ENCODE assay signal across 8 cellular contexts in the genomic region with DNA sequence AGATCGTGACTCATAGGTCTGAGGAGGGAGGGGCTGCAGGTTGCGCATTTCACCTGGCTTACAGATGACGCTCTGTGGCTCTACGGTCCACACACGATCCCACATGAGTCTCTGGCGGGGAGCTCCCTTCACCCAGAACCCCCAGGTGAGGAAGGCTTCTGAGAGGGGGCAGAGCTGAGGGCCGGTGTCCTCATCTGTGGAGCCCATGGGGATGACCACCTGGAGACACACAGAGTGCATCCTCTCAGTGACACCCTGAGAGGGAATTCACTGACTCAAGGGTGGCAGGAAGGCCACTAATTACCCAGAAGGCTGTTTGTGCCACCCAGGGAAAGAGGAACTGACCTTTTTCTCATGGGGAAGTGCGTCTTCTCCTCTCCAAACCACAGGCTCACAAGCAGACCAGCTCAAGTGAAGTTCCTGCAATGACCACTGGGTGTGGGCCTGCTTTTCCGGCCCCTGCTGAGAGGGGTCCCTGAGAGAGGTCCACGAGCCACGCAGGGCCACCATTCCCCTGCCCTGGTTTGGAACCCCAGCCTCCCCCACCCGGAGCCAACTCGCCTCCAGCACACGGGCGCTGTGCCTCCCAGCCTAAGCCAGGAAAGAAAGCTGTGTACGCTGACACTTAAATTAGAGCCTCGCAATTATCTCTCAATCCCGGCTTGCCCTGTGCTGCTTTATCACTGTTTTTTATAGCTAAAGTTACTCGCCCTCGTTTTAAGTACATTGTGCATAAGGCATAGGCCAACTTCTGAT.
DNase-seq lines count a peak whose midpoint lies in the region; ATAC-seq and TF ChIP-seq lines count a peak whose summit lies in the region.

No MANE protein-coding gene starts in this region.

- H3K27me3 ChIP-seq in breast epithelium (no peaks in the 10 kb centered on the region), heart right ventricle (peaks cover 0 to 3% (median 0%) of the 10 kb centered on the region in 7 donors), stomach (no peaks in the 10 kb centered on the region)

- H3K27ac Mint-ChIP-seq in MCF 10A (ENCODE audit: low read depth, unreplicated experiment), result no peak overlapping the region

- no peak overlapping the region for H3K4me3 Mint-ChIP-seq in MCF 10A (ENCODE audit: unreplicated experiment)

- TF ChIP-seq CTCF in MCF 10A (IDR thresholded peaks at IDR 0.05; ENCODE audit: unreplicated experiment) (no peak), breast epithelium (IDR thresholded peaks at IDR 0.05) (no peak), heart right ventricle (IDR thresholded peaks at IDR 0.05) (peak in 8 of 9 donors; percentile 28 to 61 (median 50)), stomach (IDR thresholded peaks at IDR 0.05) (peak in 5 of 7 experiments; percentile 31 to 55 (median 40))

- H3K4me3 ChIP-seq in breast epithelium (no peak overlapping the region), heart right ventricle (peak overlapping the region in 9 of 10 donors; percentile 25 to 47 (median 39)), stomach (no peak overlapping the region)

- H3K9me3 ChIP-seq in breast epithelium (no peaks in the 10 kb centered on the region), heart right ventricle (no peaks in the 10 kb centered on the region), stomach (no peaks in the 10 kb centered on the region)

- TF ChIP-seq POLR2A in breast epithelium (IDR thresholded peaks at IDR 0.05) (no peak), stomach (IDR thresholded peaks at IDR 0.05) (no peak)

- H3K27me3 Mint-ChIP-seq in MCF 10A (ENCODE audit: insufficient read depth, unreplicated experiment), result no peaks in the 10 kb centered on the region

- peak; percentile 97 for ATAC-seq in HG02884 (IDR thresholded peaks at IDR 0.05; ENCODE audit: unreplicated experiment)
- ATAC-seq in heart right ventricle, result peak; percentile 71 to 89 (median 80)

- WGBS in heart right ventricle, 2 donors, result 42 to 44% methylated on average over 20 of the region's 20 CpGs
- 48 to 69% (median 54%) methylated on average over 20 of the region's 20 CpGs for WGBS in stomach, 5 donors

- H3K36me3 ChIP-seq in breast epithelium (no peaks in the 10 kb centered on the region), heart right ventricle (no peaks in the 10 kb centered on the region), stomach (no peaks in the 10 kb centered on the region)

- intact Hi-C loops in MCF 10A (cut with micrococcal nuclease), result no loop called here
- intact Hi-C loops in breast epithelium (cut with DNase I; ENCODE audit: low total_unique reads), result no loop called here
- intact Hi-C loops in heart right ventricle (cut with DNase I), result loop anchor here in 3 of 10 donors (2.0 to 10.0 kb wide), 3 partner anchors 105 to 109 kb away; no protein-coding TSS in a partner anchor
- intact Hi-C loops in stomach (cut with DNase I; ENCODE audit: low total_unique reads), result no loop called here

- CTCF ChIA-PET in MCF 10A (lab: Yijun Ruan, JAX), result interaction anchor here (0.6 kb wide), 1 partner anchor 10 kb away, joined by 3 read pairs; no protein-coding TSS in a partner anchor

- TF ChIP-seq EP300 in stomach (IDR thresholded peaks at IDR 0.05), result no peak

- H3K27ac ChIP-seq in breast epithelium, result no peak overlapping the region
- peak overlapping the region; percentile 38 to 85 (median 74) for H3K27ac ChIP-seq in heart right ventricle
- peak overlapping the region in 2 of 5 donors; percentile 50 to 53 for H3K27ac ChIP-seq in stomach

- BruUV-seq in MCF 10A (replicated peaks; lab: Mats Ljungman, UMichigan), result no TSS peak

- POLR2A ChIA-PET in MCF 10A (lab: Yijun Ruan, JAX), result interaction anchor here (0.6 to 1.1 kb wide), 2 partner anchors 9 to 179 kb away, joined by 4 to 5 read pairs; no protein-coding TSS in a partner anchor

- H3K9me3 Mint-ChIP-seq in MCF 10A (ENCODE audit: unreplicated experiment), result no peaks in the 10 kb centered on the region

- no peaks in the 10 kb centered on the region for H3K4me1 ChIP-seq in breast epithelium
- H3K4me1 ChIP-seq in heart right ventricle, result peaks cover 0 to 43% (median 7%) of the 10 kb centered on the region in 9 donors
- peaks cover 0 to 9% (median 2%) of the 10 kb centered on the region in 4 donors for H3K4me1 ChIP-seq in stomach

- no peaks in the 10 kb centered on the region for H3K4me1 Mint-ChIP-seq in MCF 10A (ENCODE audit: insufficient read depth, unreplicated experiment)

- no peaks in the 10 kb centered on the region for H3K36me3 Mint-ChIP-seq in MCF 10A (ENCODE audit: insufficient read depth, unreplicated experiment)

- DNase-seq in MCF 10A (ENCODE audit: unreplicated experiment), result peak; percentile 8
- no peak for DNase-seq in breast epithelium (ENCODE audit: low spot score in 2 of 2)
- peak; percentile 91 for DNase-seq in OCI-M1 (lab: John Stamatoyannopoulos, UW)
- peak; percentile 47 to 51 for DNase-seq in heart right ventricle
- DNase-seq in stomach, result peak; percentile 47
- no peak for DNase-seq in NK-92 treated with Interleukin-12 subunit alpha and Interleukin-12 subunit beta, amount 100 ng/mL, for 24 hours (lab: John Stamatoyannopoulos, UW)
- no peak for DNase-seq in RKO (ENCODE audit: low spot score)

Comparison
In these comparisons a context has a peak if more than half of its experiments do, and no peak if none do; other contexts are left out.
1. DNase-seq: peak in MCF 10A (single experiment), OCI-M1 (single experiment), heart right ventricle (2 of 2) and stomach (single experiment); none in breast epithelium (0 of 2), NK-92 treated with Interleukin-12 subunit alpha and Interleukin-12 subunit beta, amount 100 ng/mL, for 24 hours (single experiment) and RKO (single experiment).
2. CTCF ChIP-seq: peak in heart right ventricle (8 of 9) and stomach (5 of 7); none in MCF 10A (single experiment) and breast epithelium (0 of 3).
3. H3K27ac ChIP-seq: peak in heart right ventricle (10 of 10); none in breast epithelium (0 of 2).
4. H3K4me3 ChIP-seq: peak in heart right ventricle (9 of 10); none in breast epithelium (0 of 3) and stomach (0 of 4).